15 cellular contexts compared by ENCODE assay signal in the genomic region with DNA sequence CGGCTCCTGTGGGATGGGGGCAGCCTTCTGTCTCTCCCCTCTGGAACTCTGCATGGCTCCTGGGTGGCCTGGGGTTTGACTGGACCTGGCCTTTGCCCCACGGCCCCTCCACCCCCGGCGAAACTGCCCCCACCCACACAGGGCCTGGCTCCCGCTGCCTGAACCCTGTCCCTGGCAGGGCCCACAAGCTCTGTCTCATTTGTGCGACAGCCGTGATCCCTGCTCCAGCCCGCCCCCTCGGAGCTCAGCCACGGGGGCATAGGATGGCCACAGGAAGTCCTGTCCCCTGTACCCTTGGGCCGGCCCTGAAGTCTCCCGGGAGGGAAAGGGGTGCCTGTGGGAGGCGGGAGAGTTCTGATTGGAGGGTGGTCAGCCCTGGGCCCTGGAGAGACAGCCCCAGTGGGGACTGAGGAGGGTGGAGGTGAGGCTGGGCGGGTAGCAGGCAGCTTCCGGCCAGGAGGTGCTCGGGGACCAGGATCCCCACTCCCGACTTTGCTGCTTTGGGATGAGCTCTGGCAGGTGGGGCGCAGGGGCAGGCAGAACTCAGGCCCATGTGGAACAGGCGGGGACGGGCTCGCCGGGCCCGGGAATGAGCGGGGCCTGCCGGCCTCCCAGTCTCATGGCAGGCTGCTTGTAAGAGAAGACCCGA. TPM values are rescaled to one million over a fixed set of nuclear protein-coding genes. Genes with fewer than 3 reads are reported as not detected.
DNase-seq lines count a peak whose midpoint lies in the region; ATAC-seq and TF ChIP-seq lines count a peak whose summit lies in the region.
"Had no signal": no experiment of that assay in that cellular context is flagged by ENCODE, and none has a peak within 500 bp of the region (broad histone marks: within the 10 kb centered on the region; RNA-seq: fewer than 3 reads in every experiment).

No MANE protein-coding gene starts in this region.

- H3K4me3 ChIP-seq in H7 (ENCODE audit: insufficient read depth, low read depth, low read length) (no peak overlapping the region), SJCRH30 (peak overlapping the region; percentile 11; the same call in 1 of the 2 replicates), left ventricle myocardium inferior (no peak overlapping the region), ovary (no peak overlapping the region)
- H3K4me3 ChIP-seq: Peyer's patch, thyroid gland had no signal

- H3K27me3 ChIP-seq in H7 (ENCODE audit: control insufficient read depth, insufficient read depth, low read length), result no peaks in the 10 kb centered on the region
- H3K27me3 ChIP-seq in SJCRH30, result no peaks in the 10 kb centered on the region
- H3K27me3 ChIP-seq in left ventricle myocardium inferior (ENCODE audit: low read depth), result no peaks in the 10 kb centered on the region
- no peaks in the 10 kb centered on the region for H3K27me3 ChIP-seq in ovary
- H3K27me3 ChIP-seq: Peyer's patch, thyroid gland had no signal

- no peak for TF ChIP-seq EP300 in ovary (IDR thresholded peaks at IDR 0.05)

- H3K9me3 ChIP-seq in SJCRH30 (replicated peaks), result no peaks in the 10 kb centered on the region
- no peaks in the 10 kb centered on the region for H3K9me3 ChIP-seq in left ventricle myocardium inferior (replicated peaks)
- no peaks in the 10 kb centered on the region for H3K9me3 ChIP-seq in ovary
- H3K9me3 ChIP-seq: Peyer's patch, thyroid gland had no signal

- CTCF ChIA-PET in activated naive CD4-positive, alpha-beta T cell treated with anti-CD3 and anti-CD28 coated beads for 36 hours (lab: Charles Lee), result interaction anchor here (0.5 to 0.6 kb wide), 2 partner anchors 45 to 144 kb away, joined by 3 to 5 read pairs; no protein-coding TSS in a partner anchor

- no peak for TF ChIP-seq POLR2A in ovary (IDR thresholded peaks at IDR 0.05)

- DNase-seq in H7, result peak; percentile 86
- peak; percentile 52 to 56 for DNase-seq in SJCRH30
- peak; percentile 16 for DNase-seq in left ventricle myocardium inferior
- peak in 3 of 5 donors; percentile 14 to 40 (median 21) for DNase-seq in ovary
- no peak for DNase-seq in H4 (ENCODE audit: low spot score)
- no peak for DNase-seq in activated naive CD4-positive, alpha-beta T cell treated with anti-CD3 and anti-CD28 coated beads for 36 hours
- DNase-seq: activated CD4-positive, alpha-beta T cell treated with anti-CD3 and anti-CD28 coated beads for 4 hours; CD4-positive, CD25-positive, alpha-beta regulatory T cell; NCI-H2029 treated with DMSO at 0.1 percent for 48 hours; NCI-H526 treated with DMSO at 0.1 percent for 48 hours; stimulated activated CD8-positive, alpha-beta memory T cell treated with anti-CD3 and anti-CD28 coated beads, Interleukin-4, amount 100 ng/mL, for 48 hours; thyroid gland had no signal

- H3K4me3 Mint-ChIP-seq in activated naive CD4-positive, alpha-beta T cell treated with anti-CD3 and anti-CD28 coated beads for 36 hours, result no peak overlapping the region
- H3K4me3 Mint-ChIP-seq: CD4-positive, CD25-positive, alpha-beta regulatory T cell had no signal

- peaks cover 42% of the 10 kb centered on the region for H3K4me1 ChIP-seq in SJCRH30
- H3K4me1 ChIP-seq in left ventricle myocardium inferior, result peaks cover 45% of the 10 kb centered on the region
- peaks cover 13% of the 10 kb centered on the region for H3K4me1 ChIP-seq in ovary (ENCODE audit: insufficient read depth)
- H3K4me1 ChIP-seq: Peyer's patch had no signal

- H3K36me3 ChIP-seq in H7 (replicated peaks; ENCODE audit: control insufficient read depth, insufficient read depth, low read length) (no peaks in the 10 kb centered on the region), SJCRH30 (no peaks in the 10 kb centered on the region), left ventricle myocardium inferior (no peaks in the 10 kb centered on the region), ovary (no peaks in the 10 kb centered on the region)
- H3K36me3 ChIP-seq: Peyer's patch, thyroid gland had no signal

- intact Hi-C loops in left ventricle myocardium inferior (cut with micrococcal nuclease), result no loop called here
- intact Hi-C loops in ovary (cut with DNase I), result no loop called here
- intact Hi-C loops in activated naive CD4-positive, alpha-beta T cell treated with anti-CD3 and anti-CD28 coated beads for 36 hours (cut with micrococcal nuclease), result no loop called here

- no peaks in the 10 kb centered on the region for H3K27me3 Mint-ChIP-seq in activated naive CD4-positive, alpha-beta T cell treated with anti-CD3 and anti-CD28 coated beads for 36 hours (ENCODE audit: low read depth)
- H3K27me3 Mint-ChIP-seq: CD4-positive, CD25-positive, alpha-beta regulatory T cell had no signal

- no peaks in the 10 kb centered on the region for H3K36me3 Mint-ChIP-seq in activated naive CD4-positive, alpha-beta T cell treated with anti-CD3 and anti-CD28 coated beads for 36 hours (ENCODE audit: low read depth)
- H3K36me3 Mint-ChIP-seq: CD4-positive, CD25-positive, alpha-beta regulatory T cell had no signal

- no peak for ATAC-seq in GM19351 (IDR thresholded peaks at IDR 0.05; ENCODE audit: unreplicated experiment)

- H3K9me3 Mint-ChIP-seq in activated naive CD4-positive, alpha-beta T cell treated with anti-CD3 and anti-CD28 coated beads for 36 hours, result no peaks in the 10 kb centered on the region
- H3K9me3 Mint-ChIP-seq: CD4-positive, CD25-positive, alpha-beta regulatory T cell had no signal

- no peaks in the 10 kb centered on the region for H3K4me1 Mint-ChIP-seq in activated naive CD4-positive, alpha-beta T cell treated with anti-CD3 and anti-CD28 coated beads for 36 hours (ENCODE audit: low read depth)
- H3K4me1 Mint-ChIP-seq: CD4-positive, CD25-positive, alpha-beta regulatory T cell had no signal

- H3K27ac Mint-ChIP-seq in activated naive CD4-positive, alpha-beta T cell treated with anti-CD3 and anti-CD28 coated beads for 36 hours, result no peak overlapping the region
- H3K27ac Mint-ChIP-seq: CD4-positive, CD25-positive, alpha-beta regulatory T cell; progenitor cell of endocrine pancreas had no signal

- H3K27ac ChIP-seq in SJCRH30, result peak overlapping the region; percentile 6; the same call in 1 of the 2 replicates
- peak overlapping the region; percentile 16 for H3K27ac ChIP-seq in left ventricle myocardium inferior (replicated peaks)
- H3K27ac ChIP-seq in ovary, result no peak overlapping the region
- H3K27ac ChIP-seq: Peyer's patch, thyroid gland had no signal

- 65 to 68% (median 66%) methylated on average over 26 of the region's 26 CpGs for WGBS in ovary, 3 donors

- TF ChIP-seq CTCF in left ventricle myocardium inferior (IDR thresholded peaks at IDR 0.05; ENCODE audit: borderline replicate concordance) (no peak), ovary (IDR thresholded peaks at IDR 0.05) (no peak)

RNA-seq across cellular contexts. Expression of a gene that starts 45.1 kb away (rescaled TPM):
- total RNA-seq in H7 (2014; rRNA removed; shearing (Covaris generic)), result 30.3 and 35.0 TPM in 2 replicates
- 26.8 and 32.3 TPM in 2 replicates for total RNA-seq in SJCRH30 (2014; rRNA removed; shearing (Covaris generic))
- total RNA-seq in left ventricle myocardium inferior (70.7 TPM), ovary (10 to 100 TPM in 6 of 7 donors, 1 to 10 TPM in 1; 5.6 to 24.1 (median 17.2) TPM)
- polyA plus RNA-seq in ovary, result 10 to 100 TPM in 1 of 2 donors, 1 to 10 TPM in 1; 5.6 to 14.0 TPM
- total RNA-seq in H4 (2014; rRNA removed; shearing (Covaris generic)), result 14.9 and 21.7 TPM in 2 replicates
- 10 to 100 TPM; 61.8 to 63.4 TPM for total RNA-seq in activated naive CD4-positive, alpha-beta T cell treated with anti-CD3 and anti-CD28 coated beads for 36 hours

Comparison
In these comparisons a context has a peak if more than half of its experiments do, and no peak if none do; other contexts are left out.
1. DNase-seq: peak in H7 (single experiment), SJCRH30 (2 of 2), left ventricle myocardium inferior (single experiment) and ovary (3 of 5); none in H4 (single experiment) and activated naive CD4-positive, alpha-beta T cell treated with anti-CD3 and anti-CD28 coated beads for 36 hours (single experiment).
2. H3K27ac ChIP-seq: peak in SJCRH30 (single experiment) and left ventricle myocardium inferior (single experiment); none in ovary (0 of 2).